Comparison of ENCODE assay signal across 10 cellular contexts in genomic region chr19:18514800-18515682, GRCh38. TPM values are rescaled to one million over a fixed set of nuclear protein-coding genes. Genes with fewer than 3 reads are reported as not detected.
A peak's percentile ranks its signal among the peaks of the same experiment; 100 is the strongest.
DNase-seq lines count a peak whose midpoint lies in the region; ATAC-seq, FAIRE-seq and TF ChIP-seq lines count a peak whose summit lies in the region.
"Had no signal": no experiment of that assay in that cellular context is flagged by ENCODE, and none has a peak within 500 bp of the region (broad histone marks: within the 10 kb centered on the region; RNA-seq: fewer than 3 reads in every experiment).

No MANE protein-coding gene starts in this region.

- H3K4me3 ChIP-seq in upper lobe of right lung: no peak overlapping the region

- H3K27ac Mint-ChIP-seq in brain: peak overlapping the region in 3 of 5 experiments; percentile 71 to 75 (median 72)
- no peak overlapping the region for H3K27ac Mint-ChIP-seq in activated T-helper 1 cell treated with anti-CD3 and anti-CD28 coated beads, Interleukin-12 subunit alpha, Interleukin-12 subunit beta, Interleukin-2, Interleukin-4 antibody, amounts not matched to agents 30 ng/mL and 10 ng/mL and 1 ng/mL, durations not matched to agents 14 hours and 24 hours and 36 hours

- DNase-seq in activated T-cell treated with anti-CD3 and anti-CD28 coated beads, Interleukin-2, amount 50 U/mL, for 4 hours: no peak
- DNase-seq in activated T-cell treated with anti-CD3 and anti-CD28 coated beads, Interleukin-2, amount 50 U/mL, for 48 hours: no peak
- DNase-seq in left colon: peak in 1 of 2 donors; percentile 69
- DNase-seq in upper lobe of right lung: peak; percentile 81
- no peak for DNase-seq in GM20000 (ENCODE audit: low spot score)
- DNase-seq in activated T-helper 1 cell treated with anti-CD3 and anti-CD28 coated beads, Interleukin-12 subunit alpha, Interleukin-12 subunit beta, Interleukin-2, Interleukin-4 antibody, amounts not matched to agents 30 ng/mL and 10 ng/mL and 1 ng/mL, durations not matched to agents 14 hours and 24 hours and 36 hours (ENCODE audit: low spot score): no peak
- DNase-seq in GM12892 (ENCODE audit: insufficient read length): no peak
- DNase-seq: T-helper 1 cell had no signal

- no peaks in the 10 kb centered on the region for H3K9me3 ChIP-seq in upper lobe of right lung

- no peak for FAIRE-seq in GM12892 (lab: Jason Lieb, UNC)
- FAIRE-seq: G401.6 had no signal

- TF ChIP-seq POLR2A in GM12892 (IDR thresholded peaks at IDR 0.05; ENCODE audit: low read depth, low read length): no peak

- intact Hi-C loops in left colon (cut with DNase I, micrococcal nuclease): no loop called here
- intact Hi-C loops in upper lobe of right lung (cut with DNase I): no loop called here
- intact Hi-C loops in activated T-helper 1 cell treated with anti-CD3 and anti-CD28 coated beads, Interleukin-12 subunit alpha, Interleukin-12 subunit beta, Interleukin-2, Interleukin-4 antibody, amounts not matched to agents 30 ng/mL and 10 ng/mL and 1 ng/mL, durations not matched to agents 14 hours and 24 hours and 36 hours (cut with micrococcal nuclease): no loop called here

- H3K9me3 Mint-ChIP-seq in activated T-cell treated with anti-CD3 and anti-CD28 coated beads, Interleukin-2, amount 50 U/mL, for 4 hours: no peaks in the 10 kb centered on the region
- no peaks in the 10 kb centered on the region for H3K9me3 Mint-ChIP-seq in brain
- no peaks in the 10 kb centered on the region for H3K9me3 Mint-ChIP-seq in activated T-helper 1 cell treated with anti-CD3 and anti-CD28 coated beads, Interleukin-12 subunit alpha, Interleukin-12 subunit beta, Interleukin-2, Interleukin-4 antibody, amounts not matched to agents 30 ng/mL and 10 ng/mL and 1 ng/mL, durations not matched to agents 14 hours and 24 hours and 36 hours

- H3K4me1 Mint-ChIP-seq in activated T-cell treated with anti-CD3 and anti-CD28 coated beads, Interleukin-2, amount 50 U/mL, for 4 hours (ENCODE audit: low read depth): peaks cover 56% of the 10 kb centered on the region
- H3K4me1 Mint-ChIP-seq in brain: peaks cover 45% of the 10 kb centered on the region
- peaks cover under 1% of the 10 kb centered on the region for H3K4me1 Mint-ChIP-seq in activated T-helper 1 cell treated with anti-CD3 and anti-CD28 coated beads, Interleukin-12 subunit alpha, Interleukin-12 subunit beta, Interleukin-2, Interleukin-4 antibody, amounts not matched to agents 30 ng/mL and 10 ng/mL and 1 ng/mL, durations not matched to agents 14 hours and 24 hours and 36 hours (ENCODE audit: low read depth)

- no peak overlapping the region for H3K4me3 Mint-ChIP-seq in activated T-cell treated with anti-CD3 and anti-CD28 coated beads, Interleukin-2, amount 50 U/mL, for 4 hours
- peak overlapping the region in 2 of 5 experiments; percentile 26 to 41 for H3K4me3 Mint-ChIP-seq in brain
- no peak overlapping the region for H3K4me3 Mint-ChIP-seq in activated T-helper 1 cell treated with anti-CD3 and anti-CD28 coated beads, Interleukin-12 subunit alpha, Interleukin-12 subunit beta, Interleukin-2, Interleukin-4 antibody, amounts not matched to agents 30 ng/mL and 10 ng/mL and 1 ng/mL, durations not matched to agents 14 hours and 24 hours and 36 hours

- TF ChIP-seq CTCF in brain (conservative IDR thresholded peaks at IDR 0.05) (no peak), upper lobe of right lung (IDR thresholded peaks at IDR 0.05) (no peak), GM20000 (IDR thresholded peaks at IDR 0.05; ENCODE audit: extremely low read depth, missing control alignments) (no peak)

- peak overlapping the region; percentile 77 for H3K27ac ChIP-seq in upper lobe of right lung

- H3K27me3 Mint-ChIP-seq in activated T-cell treated with anti-CD3 and anti-CD28 coated beads, Interleukin-2, amount 50 U/mL, for 4 hours (ENCODE audit: low read depth): no peaks in the 10 kb centered on the region
- no peaks in the 10 kb centered on the region for H3K27me3 Mint-ChIP-seq in brain
- no peaks in the 10 kb centered on the region for H3K27me3 Mint-ChIP-seq in activated T-helper 1 cell treated with anti-CD3 and anti-CD28 coated beads, Interleukin-12 subunit alpha, Interleukin-12 subunit beta, Interleukin-2, Interleukin-4 antibody, amounts not matched to agents 30 ng/mL and 10 ng/mL and 1 ng/mL, durations not matched to agents 14 hours and 24 hours and 36 hours (ENCODE audit: insufficient read depth)

- H3K36me3 Mint-ChIP-seq in activated T-cell treated with anti-CD3 and anti-CD28 coated beads, Interleukin-2, amount 50 U/mL, for 4 hours (ENCODE audit: insufficient read depth): peaks cover 3% of the 10 kb centered on the region
- H3K36me3 Mint-ChIP-seq in brain: no peaks in the 10 kb centered on the region
- H3K36me3 Mint-ChIP-seq in activated T-helper 1 cell treated with anti-CD3 and anti-CD28 coated beads, Interleukin-12 subunit alpha, Interleukin-12 subunit beta, Interleukin-2, Interleukin-4 antibody, amounts not matched to agents 30 ng/mL and 10 ng/mL and 1 ng/mL, durations not matched to agents 14 hours and 24 hours and 36 hours (ENCODE audit: low read depth): peaks cover 2% of the 10 kb centered on the region

- H3K4me1 ChIP-seq in upper lobe of right lung: peaks cover 54% of the 10 kb centered on the region

- H3K36me3 ChIP-seq in upper lobe of right lung: no peaks in the 10 kb centered on the region

- ATAC-seq in activated T-cell treated with anti-CD3 and anti-CD28 coated beads, Interleukin-2, amount 50 U/mL, for 4 hours: peak; percentile 19 to 49
- ATAC-seq in left colon: peak; percentile 78
- ATAC-seq in upper lobe of right lung: peak; percentile 81

- H3K27me3 ChIP-seq in upper lobe of right lung: no peaks in the 10 kb centered on the region

RNA-seq across cellular contexts. Expression of gene ELL, which starts 6.8 kb away (rescaled TPM):
- 10 to 100 TPM; 25.6 to 32.5 (median 28.8) TPM for total RNA-seq in activated T-cell treated with anti-CD3 and anti-CD28 coated beads, Interleukin-2, amount 50 U/mL, for 4 hours
- 4.9 TPM for polyA plus RNA-seq in brain (ENCODE audit: insufficient read depth, low read depth, low replicate concordance)
- total RNA-seq in left colon: 10 to 100 TPM; 18.1 to 19.1 TPM
- 17.7 TPM for total RNA-seq in upper lobe of right lung
- 23.6 and 24.1 TPM in 2 replicates for total RNA-seq in activated T-helper 1 cell treated with anti-CD3 and anti-CD28 coated beads, Interleukin-12 subunit alpha, Interleukin-12 subunit beta, Interleukin-2, Interleukin-4 antibody, amounts not matched to agents 30 ng/mL and 10 ng/mL and 1 ng/mL, durations not matched to agents 14 hours and 24 hours and 36 hours
- 5.1 TPM for polyA plus RNA-seq in GM12892 (2012; ENCODE audit: missing spikeins)

RNA-seq across cellular contexts. Expression of gene FKBP8, which starts 28.3 kb away (rescaled TPM):
- total RNA-seq in activated T-cell treated with anti-CD3 and anti-CD28 coated beads, Interleukin-2, amount 50 U/mL, for 4 hours: 100 to 1,000 TPM; 155 to 163 (median 155) TPM
- polyA plus RNA-seq in brain (ENCODE audit: insufficient read depth, low read depth, low replicate concordance): 673 TPM
- total RNA-seq in left colon (100 to 1,000 TPM; 174 to 197 TPM), upper lobe of right lung (201 TPM)
- total RNA-seq in activated T-helper 1 cell treated with anti-CD3 and anti-CD28 coated beads, Interleukin-12 subunit alpha, Interleukin-12 subunit beta, Interleukin-2, Interleukin-4 antibody, amounts not matched to agents 30 ng/mL and 10 ng/mL and 1 ng/mL, durations not matched to agents 14 hours and 24 hours and 36 hours: 163 and 167 TPM in 2 replicates
- polyA plus RNA-seq in GM12892 (2012; ENCODE audit: missing spikeins): 80.5 TPM

RNA-seq across cellular contexts. Expression of gene KXD1, which starts 42.6 kb away (rescaled TPM):
- total RNA-seq in activated T-cell treated with anti-CD3 and anti-CD28 coated beads, Interleukin-2, amount 50 U/mL, for 4 hours: 100 to 1,000 TPM; 112 to 129 (median 126) TPM
- polyA plus RNA-seq in brain (ENCODE audit: insufficient read depth, low read depth, low replicate concordance): 93.5 TPM
- total RNA-seq in left colon (10 to 100 TPM; 63.7 to 72.4 TPM), upper lobe of right lung (68.3 TPM)
- total RNA-seq in activated T-helper 1 cell treated with anti-CD3 and anti-CD28 coated beads, Interleukin-12 subunit alpha, Interleukin-12 subunit beta, Interleukin-2, Interleukin-4 antibody, amounts not matched to agents 30 ng/mL and 10 ng/mL and 1 ng/mL, durations not matched to agents 14 hours and 24 hours and 36 hours: 128 and 133 TPM in 2 replicates
- polyA plus RNA-seq in GM12892 (2012; ENCODE audit: missing spikeins): 98.8 TPM

RNA-seq across cellular contexts. Expression of gene UBA52, which starts 56.6 kb away (rescaled TPM):
- total RNA-seq in activated T-cell treated with anti-CD3 and anti-CD28 coated beads, Interleukin-2, amount 50 U/mL, for 4 hours: 1,000 to 10,000 TPM; 1,928 to 2,027 (median 1,945) TPM
- polyA plus RNA-seq in brain (ENCODE audit: insufficient read depth, low read depth, low replicate concordance): 1,684 TPM
- total RNA-seq in left colon (100 to 1,000 TPM; 798 to 822 TPM), upper lobe of right lung (840 TPM)
- 1,472 and 1,500 TPM in 2 replicates for total RNA-seq in activated T-helper 1 cell treated with anti-CD3 and anti-CD28 coated beads, Interleukin-12 subunit alpha, Interleukin-12 subunit beta, Interleukin-2, Interleukin-4 antibody, amounts not matched to agents 30 ng/mL and 10 ng/mL and 1 ng/mL, durations not matched to agents 14 hours and 24 hours and 36 hours
- 2,400 TPM for polyA plus RNA-seq in GM12892 (2012; ENCODE audit: missing spikeins)
